ENCODE assay signal across 8 cellular contexts in the genomic region with DNA sequence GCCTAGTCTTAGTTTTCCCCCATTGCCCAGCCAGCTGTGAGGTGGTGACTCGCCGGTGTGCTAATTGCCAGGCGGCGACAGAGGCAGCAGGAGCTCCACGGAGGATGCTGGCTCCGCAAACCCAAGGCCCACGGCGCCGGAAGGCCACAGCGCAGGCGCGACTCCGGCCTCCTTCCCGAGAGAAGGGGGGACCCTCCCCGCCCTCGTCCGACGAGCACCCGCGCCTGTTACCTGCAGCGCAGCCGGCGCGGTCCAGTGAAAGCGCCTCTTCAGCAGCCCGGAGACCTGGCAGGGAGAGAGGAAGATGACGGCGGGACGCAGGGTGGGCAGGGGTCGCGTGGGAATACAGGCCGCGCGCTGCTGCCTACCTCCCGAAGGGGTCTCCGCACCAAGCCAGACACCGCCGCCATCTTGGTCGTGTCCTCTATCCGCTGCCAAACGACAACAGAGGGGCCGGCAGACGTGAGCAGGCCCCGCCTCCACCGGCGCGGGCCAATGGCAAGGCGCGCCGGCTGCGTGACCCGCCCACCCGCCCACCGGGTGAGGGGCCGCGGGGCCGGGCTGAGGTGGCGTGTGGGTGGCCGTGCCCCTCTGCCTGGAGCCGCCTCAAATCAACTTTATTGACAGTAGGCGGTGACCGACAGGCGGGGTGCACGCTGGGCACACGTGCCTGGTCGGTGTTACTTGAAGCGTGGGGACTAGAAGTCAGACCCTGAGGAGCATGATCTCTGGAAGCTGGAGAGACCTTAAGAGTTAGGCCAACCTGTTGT. TPM values are rescaled to one million over a fixed set of nuclear protein-coding genes. Genes with fewer than 3 reads are reported as not detected.
DNase-seq lines count a peak whose midpoint lies in the region; TF ChIP-seq lines count a peak whose summit lies in the region.

A gene (minus strand): TSS at position 433 of the 770 bp plus-strand sequence. CDS start 23 bp downstream, at position 410.

- TF ChIP-seq CTCF in LNCaP clone FGC (IDR thresholded peaks at IDR 0.05; ENCODE audit: control insufficient read depth, extremely low read depth, insufficient read depth): no peak
- TF ChIP-seq CTCF in fibroblast of the aortic adventitia (IDR thresholded peaks at IDR 0.05; ENCODE audit: insufficient read depth, low read length): no peak
- no peak for TF ChIP-seq CTCF in nephron progenitor cell (IDR thresholded peaks at IDR 0.05)

- no peaks in the 10 kb centered on the region for H3K9me3 Mint-ChIP-seq in nephron progenitor cell
- H3K9me3 Mint-ChIP-seq in stimulated activated naive CD8-positive, alpha-beta T cell treated with anti-CD3 and anti-CD28 coated beads, Interleukin-15, Interleukin-2, amounts not matched to agents 100 ng/mL and 50 ng/mL, for 24 hours: no peaks in the 10 kb centered on the region

- H3K36me3 Mint-ChIP-seq in nephron progenitor cell (ENCODE audit: low read depth): peaks cover 32% of the 10 kb centered on the region
- H3K36me3 Mint-ChIP-seq in stimulated activated naive CD8-positive, alpha-beta T cell treated with anti-CD3 and anti-CD28 coated beads, Interleukin-15, Interleukin-2, amounts not matched to agents 100 ng/mL and 50 ng/mL, for 24 hours (ENCODE audit: low read depth): peaks cover 22% of the 10 kb centered on the region

- peaks cover 52% of the 10 kb centered on the region for H3K4me1 Mint-ChIP-seq in nephron progenitor cell
- peaks cover 26% of the 10 kb centered on the region for H3K4me1 Mint-ChIP-seq in stimulated activated naive CD8-positive, alpha-beta T cell treated with anti-CD3 and anti-CD28 coated beads, Interleukin-15, Interleukin-2, amounts not matched to agents 100 ng/mL and 50 ng/mL, for 24 hours (ENCODE audit: low read depth)

- H3K4me3 Mint-ChIP-seq in nephron progenitor cell: peak within 1 kb of the TSS; percentile 95
- peak within 1 kb of the TSS; percentile 95 for H3K4me3 Mint-ChIP-seq in stimulated activated naive CD8-positive, alpha-beta T cell treated with anti-CD3 and anti-CD28 coated beads, Interleukin-15, Interleukin-2, amounts not matched to agents 100 ng/mL and 50 ng/mL, for 24 hours

- H3K4me3 ChIP-seq in LNCaP clone FGC (ENCODE audit: low read depth, low read length) (peak within 1 kb of the TSS; percentile 78), fibroblast of the aortic adventitia (ENCODE audit: low read depth, low read length) (peak within 1 kb of the TSS; percentile 87)

- peaks cover 4% of the 10 kb centered on the region for H3K27me3 Mint-ChIP-seq in nephron progenitor cell (ENCODE audit: low read depth, poor library complexity)
- no peaks in the 10 kb centered on the region for H3K27me3 Mint-ChIP-seq in stimulated activated naive CD8-positive, alpha-beta T cell treated with anti-CD3 and anti-CD28 coated beads, Interleukin-15, Interleukin-2, amounts not matched to agents 100 ng/mL and 50 ng/mL, for 24 hours

- DNase-seq in ELF-1 (ENCODE audit: low read depth, low spot score): peak; percentile 93
- DNase-seq in H4 (ENCODE audit: low spot score): peak; percentile 68
- DNase-seq in LNCaP clone FGC (ENCODE audit: low read depth): peak; percentile 67
- DNase-seq in SHP77 (lab: John Stamatoyannopoulos, UW): peak; percentile 73 to 84
- peak; percentile 86 for DNase-seq in activated effector memory CD4-positive, alpha-beta T cell treated with Interleukin-2 at 50 U/mL for 16 hours
- peak; percentile 83 for DNase-seq in fibroblast of the aortic adventitia (ENCODE audit: low read depth)
- peak; percentile 89 for DNase-seq in nephron progenitor cell

- peak within 1 kb of the TSS; percentile 90 for H3K27ac Mint-ChIP-seq in nephron progenitor cell
- H3K27ac Mint-ChIP-seq in stimulated activated naive CD8-positive, alpha-beta T cell treated with anti-CD3 and anti-CD28 coated beads, Interleukin-15, Interleukin-2, amounts not matched to agents 100 ng/mL and 50 ng/mL, for 24 hours: peak within 1 kb of the TSS; percentile 89

RNA-seq across cellular contexts. Expression of the gene that starts here (rescaled TPM):
- total RNA-seq in H4 (2014; rRNA removed; shearing (Covaris generic)): 172 and 193 TPM in 2 replicates
- 75.4 and 82.3 TPM in 2 replicates for total RNA-seq in fibroblast of the aortic adventitia (ENCODE audit: low replicate concordance)

Comparison
In these comparisons a context has a peak if more than half of its experiments do, and no peak if none do; other contexts are left out.
1. Peak in every context shown above with its lines: DNase-seq and H3K4me3 ChIP-seq.